In genomic region chr15:41939986-41940385, GRCh38 we compare ENCODE assay signal across 11 cellular contexts. TPM values are rescaled to one million over a fixed set of nuclear protein-coding genes. Genes with fewer than 3 reads are reported as not detected.
DNase-seq lines count a peak whose midpoint lies in the region; ATAC-seq and TF ChIP-seq lines count a peak whose summit lies in the region.
"Had no signal": no experiment of that assay in that cellular context is flagged by ENCODE, and none has a peak within 500 bp of the region (broad histone marks: within the 10 kb centered on the region; RNA-seq: fewer than 3 reads in every experiment).

No MANE protein-coding gene starts in this region.

- H3K27me3 Mint-ChIP-seq in activated CD4-positive, alpha-beta T cell treated with anti-CD3 and anti-CD28 coated beads, Interleukin-2, amount 10 ng/mL, durations not matched to agents 7 days and 5 days: no peaks in the 10 kb centered on the region
- H3K27me3 Mint-ChIP-seq in endodermal cell (ENCODE audit: insufficient read depth) (no peaks in the 10 kb centered on the region), natural killer cell (ENCODE audit: low read depth in 2 of 2) (no peaks in the 10 kb centered on the region)

- POLR2A ChIA-PET in activated CD4-positive, alpha-beta T cell treated with anti-CD3 and anti-CD28 coated beads, Interleukin-2, amount 10 ng/mL, durations not matched to agents 7 days and 5 days (lab: Charles Lee): interaction anchor here (1.4 kb wide), 2 partner anchors 30 to 33 kb away, joined by 5 to 6 read pairs; partner anchors contain the start of gene EHD4
- POLR2A ChIA-PET in RWPE1 (lab: Yijun Ruan, JAX; ENCODE audit: low non-redundant PET): no interaction called here

- H3K9me3 ChIP-seq in endodermal cell (ENCODE audit: control insufficient read depth, low read length): no peaks in the 10 kb centered on the region

- TF ChIP-seq CTCF in RWPE1 (conservative IDR thresholded peaks at IDR 0.05; ENCODE audit: low read depth) (no peak), endodermal cell (conservative IDR thresholded peaks at IDR 0.05) (no peak), natural killer cell (IDR thresholded peaks at IDR 0.05) (no peak)

- H3K36me3 Mint-ChIP-seq in activated CD4-positive, alpha-beta T cell treated with anti-CD3 and anti-CD28 coated beads, Interleukin-2, amount 10 ng/mL, durations not matched to agents 7 days and 5 days (ENCODE audit: low read depth): peaks cover 21% of the 10 kb centered on the region
- H3K36me3 Mint-ChIP-seq in endodermal cell (ENCODE audit: low read depth) (peaks cover 22% of the 10 kb centered on the region), natural killer cell (no peaks in the 10 kb centered on the region)

- ATAC-seq in natural killer cell: no peak

- no peak for DNase-seq in activated CD4-positive, alpha-beta T cell treated with anti-CD3 and anti-CD28 coated beads, Interleukin-2, amount 10 ng/mL, durations not matched to agents 7 days and 5 days
- DNase-seq in activated CD4-positive, alpha-beta T cell treated with anti-CD3 and anti-CD28 coated beads, Interleukin-2, amount 50 U/mL, for 1 hour: no peak
- DNase-seq in RWPE1 (ENCODE audit: low spot score) (no peak), endodermal cell (peak; percentile 28), natural killer cell (no peak), DMS 273 (lab: John Stamatoyannopoulos, UW; ENCODE audit: unreplicated experiment) (no peak), DMS153 (lab: John Stamatoyannopoulos, UW) (no peak), NAMALWA (ENCODE audit: low spot score) (no peak)
- DNase-seq: cerebellar nuclear complex, mesendoderm, trophoblast cell had no signal

- peak overlapping the region; percentile 83 for H3K27ac ChIP-seq in RWPE1
- no peak overlapping the region for H3K27ac ChIP-seq in endodermal cell (ENCODE audit: low read depth, low read length)

- 90 to 97% methylated on average over 6 to 9 of the region's 9 CpGs for WGBS in endodermal cell (ENCODE audit: insufficient coverage in 1 of 2, insufficient read length in 1 of 2), 2 experiments

- H3K9me3 Mint-ChIP-seq in activated CD4-positive, alpha-beta T cell treated with anti-CD3 and anti-CD28 coated beads, Interleukin-2, amount 10 ng/mL, durations not matched to agents 7 days and 5 days: peaks cover 2% of the 10 kb centered on the region
- H3K9me3 Mint-ChIP-seq in endodermal cell: no peaks in the 10 kb centered on the region
- no peaks in the 10 kb centered on the region for H3K9me3 Mint-ChIP-seq in natural killer cell

- H3K27me3 ChIP-seq in endodermal cell (ENCODE audit: control insufficient read depth, insufficient read depth, low read length, poor library complexity, severe bottlenecking): no peaks in the 10 kb centered on the region

- intact Hi-C loops in natural killer cell (cut with micrococcal nuclease): no loop called here

- CTCF ChIA-PET in activated CD4-positive, alpha-beta T cell treated with anti-CD3 and anti-CD28 coated beads, Interleukin-2, amount 10 ng/mL, durations not matched to agents 7 days and 5 days (lab: Charles Lee): interaction anchor here (0.6 to 5.5 kb wide), 5 partner anchors 9 to 618 kb away, joined by 3 to 36 read pairs (median 5); no protein-coding TSS in a partner anchor
- CTCF ChIA-PET in RWPE1 (lab: Yijun Ruan, JAX): interaction anchor here (0.7 kb wide), 1 partner anchor 556 kb away, joined by 5 read pairs; no protein-coding TSS in a partner anchor

- H3K4me1 Mint-ChIP-seq in activated CD4-positive, alpha-beta T cell treated with anti-CD3 and anti-CD28 coated beads, Interleukin-2, amount 10 ng/mL, durations not matched to agents 7 days and 5 days: peaks cover 52% of the 10 kb centered on the region
- peaks cover 3% of the 10 kb centered on the region for H3K4me1 Mint-ChIP-seq in endodermal cell
- peaks cover 31 to 41% of the 10 kb centered on the region in 2 donors for H3K4me1 Mint-ChIP-seq in natural killer cell

- peak overlapping the region; percentile 66 for H3K27ac Mint-ChIP-seq in activated CD4-positive, alpha-beta T cell treated with anti-CD3 and anti-CD28 coated beads, Interleukin-2, amount 10 ng/mL, durations not matched to agents 7 days and 5 days
- H3K27ac Mint-ChIP-seq in endodermal cell (no peak overlapping the region), natural killer cell (peak overlapping the region; percentile 52 to 74)

- H3K36me3 ChIP-seq in endodermal cell (ENCODE audit: control insufficient read depth, insufficient read depth, low read length): peaks cover 50% of the 10 kb centered on the region

- H3K9ac ChIP-seq in endodermal cell (ENCODE audit: extremely low read depth, low read length, poor library complexity, severe bottlenecking): no peak overlapping the region

- H3K4me3 ChIP-seq in endodermal cell (ENCODE audit: low read length): no peak overlapping the region

- no peak overlapping the region for H3K4me3 Mint-ChIP-seq in activated CD4-positive, alpha-beta T cell treated with anti-CD3 and anti-CD28 coated beads, Interleukin-2, amount 10 ng/mL, durations not matched to agents 7 days and 5 days
- no peak overlapping the region for H3K4me3 Mint-ChIP-seq in endodermal cell
- no peak overlapping the region for H3K4me3 Mint-ChIP-seq in natural killer cell

- no peaks in the 10 kb centered on the region for H3K4me1 ChIP-seq in endodermal cell (ENCODE audit: control insufficient read depth, insufficient read depth, low read length)

RNA-seq across cellular contexts. Expression of gene EHD4, which starts 32.4 kb away (rescaled TPM):
- total RNA-seq in activated CD4-positive, alpha-beta T cell treated with anti-CD3 and anti-CD28 coated beads, Interleukin-2, amount 10 ng/mL, durations not matched to agents 7 days and 5 days: 10 to 100 TPM; 14.5 TPM
- 10 to 100 TPM; 16.9 to 17.3 TPM for total RNA-seq in endodermal cell
- polyA plus RNA-seq in endodermal cell (2013, experiment 1 of 2): 6.8 TPM
- 7.0 TPM for polyA plus RNA-seq in endodermal cell (2013, experiment 2 of 2)
- total RNA-seq in natural killer cell: 10 to 100 TPM; 28.4 to 34.6 (median 31.7) TPM

RNA-seq across cellular contexts. Expression of gene SPTBN5, which starts 46.1 kb away (rescaled TPM):
- total RNA-seq in activated CD4-positive, alpha-beta T cell treated with anti-CD3 and anti-CD28 coated beads, Interleukin-2, amount 10 ng/mL, durations not matched to agents 7 days and 5 days: 1 to 10 TPM; 1.2 to 1.5 TPM
- total RNA-seq in endodermal cell (1 to 10 TPM; 2.0 to 2.8 TPM), natural killer cell (1 to 10 TPM; 4.1 to 6.0 (median 5.2) TPM)
- polyA plus RNA-seq in endodermal cell (2013, experiment 1 of 2): 0.25 TPM
- polyA plus RNA-seq in endodermal cell (2013, experiment 2 of 2): 0.29 TPM
